ENCODE assay signal across 36 cellular contexts in the genomic region with DNA sequence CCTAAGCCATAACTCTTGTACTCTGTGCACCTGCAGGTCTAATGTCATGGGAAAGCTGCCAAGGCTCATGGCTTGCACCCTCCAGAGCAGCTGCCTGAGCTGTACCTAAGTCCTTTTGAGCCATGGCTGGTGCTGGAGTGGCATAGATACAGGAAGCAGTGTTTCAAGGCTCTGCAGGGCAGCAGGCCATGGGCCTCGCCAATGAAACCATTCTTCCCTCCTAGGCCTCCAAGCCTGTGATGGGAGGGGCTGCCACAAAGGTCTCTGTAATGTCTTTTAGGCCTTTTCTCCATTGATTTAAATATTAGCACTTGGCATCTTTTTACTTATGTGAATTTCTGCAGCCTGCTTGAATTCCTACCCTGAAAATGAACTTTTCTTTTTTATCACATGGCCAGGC.
"Had no signal": no experiment of that assay in that cellular context is flagged by ENCODE, and none has a peak within 500 bp of the region (broad histone marks: within the 10 kb centered on the region; RNA-seq: fewer than 3 reads in every experiment).

No MANE protein-coding gene starts in this region.

- H3K4me1 ChIP-seq: body of pancreas, breast epithelium had no signal

- H3K9me3 ChIP-seq: body of pancreas had no signal

- H3K27ac Mint-ChIP-seq: activated B cell treated with CpG ODN at 0.5 μM for 24 hours; activated CD4-positive, alpha-beta memory T cell treated with anti-CD3 and anti-CD28 coated beads, Interleukin-2, amount 10 ng/mL, durations not matched to agents 7 days and 5 days; activated CD4-positive, alpha-beta T cell treated with anti-CD3 and anti-CD28 coated beads, Interleukin-2, amount 10 ng/mL, durations not matched to agents 24 days and 14 days; activated CD8-positive, alpha-beta memory T cell treated with anti-CD3 and anti-CD28 coated beads, Interleukin-2, amount 10 ng/mL, durations not matched to agents 7 days and 5 days; activated CD8-positive, alpha-beta T cell treated with anti-CD3 and anti-CD28 coated beads, Interleukin-2, amount 10 ng/mL, durations not matched to agents 7 days and 5 days; activated naive CD4-positive, alpha-beta T cell treated with anti-CD3 and anti-CD28 coated beads, Interleukin-2, amount 10 ng/mL, durations not matched to agents 7 days and 5 days; activated naive CD4-positive, alpha-beta T cell treated with anti-CD3 and anti-CD28 coated beads, Interleukin-2, amount 50 U/mL, for 24 hours; activated naive CD8-positive, alpha-beta T cell; activated naive CD8-positive, alpha-beta T cell treated with anti-CD3 and anti-CD28 coated beads, Interleukin-2, amount 10 ng/mL, durations not matched to agents 7 days and 5 days; activated naive CD8-positive, alpha-beta T cell treated with anti-CD3 and anti-CD28 coated beads, Interleukin-2, amount 50 U/mL, for 24 hours; activated T-cell treated with anti-CD3 and anti-CD28 coated beads, Interleukin-2, amount 50 U/mL, for 24 hours; activated T-helper 2 cell treated with anti-CD3 and anti-CD28 coated beads, Interferon-gamma antibody, Interleukin-2, Interleukin-4, amounts not matched to agents 10 μg/mL and 5 μg/mL and 100 μg/mL, durations not matched to agents 14 hours and 24 hours and 36 hours; T-helper 1 cell treated with Interleukin-12 subunit alpha and Interleukin-12 subunit beta and Interleukin-4 antibody, amounts not matched to agents 30 μg/mL and 1 μg/mL, for 36 hours; T-helper 2 cell treated with Interferon-gamma antibody and Interleukin-4, amounts not matched to agents 5 μg/mL and 100 μg/mL, for 36 hours had no signal

- H3K4me3 ChIP-seq: body of pancreas, breast epithelium had no signal

- H3K36me3 ChIP-seq: brain microvascular endothelial cell, breast epithelium had no signal

- H3K27me3 ChIP-seq: body of pancreas, brain microvascular endothelial cell, breast epithelium had no signal

- H3K4me3 Mint-ChIP-seq: activated B cell treated with CpG ODN at 0.5 μM for 24 hours; activated CD4-positive, alpha-beta memory T cell treated with anti-CD3 and anti-CD28 coated beads, Interleukin-2, amount 10 ng/mL, durations not matched to agents 7 days and 5 days; activated CD4-positive, alpha-beta T cell treated with anti-CD3 and anti-CD28 coated beads, Interleukin-2, amount 10 ng/mL, durations not matched to agents 24 days and 14 days; activated CD8-positive, alpha-beta memory T cell treated with anti-CD3 and anti-CD28 coated beads, Interleukin-2, amount 10 ng/mL, durations not matched to agents 7 days and 5 days; activated CD8-positive, alpha-beta T cell treated with anti-CD3 and anti-CD28 coated beads, Interleukin-2, amount 10 ng/mL, durations not matched to agents 7 days and 5 days; activated naive CD4-positive, alpha-beta T cell treated with anti-CD3 and anti-CD28 coated beads, Interleukin-2, amount 10 ng/mL, durations not matched to agents 7 days and 5 days; activated naive CD4-positive, alpha-beta T cell treated with anti-CD3 and anti-CD28 coated beads, Interleukin-2, amount 50 U/mL, for 24 hours; activated naive CD8-positive, alpha-beta T cell; activated naive CD8-positive, alpha-beta T cell treated with anti-CD3 and anti-CD28 coated beads, Interleukin-2, amount 10 ng/mL, durations not matched to agents 7 days and 5 days; activated naive CD8-positive, alpha-beta T cell treated with anti-CD3 and anti-CD28 coated beads, Interleukin-2, amount 50 U/mL, for 24 hours; activated T-cell treated with anti-CD3 and anti-CD28 coated beads, Interleukin-2, amount 50 U/mL, for 24 hours; T-helper 1 cell treated with Interleukin-12 subunit alpha and Interleukin-12 subunit beta and Interleukin-4 antibody, amounts not matched to agents 30 μg/mL and 1 μg/mL, for 36 hours; T-helper 2 cell treated with Interferon-gamma antibody and Interleukin-4, amounts not matched to agents 5 μg/mL and 100 μg/mL, for 36 hours had no signal

- H3K9me3 Mint-ChIP-seq: activated CD4-positive, alpha-beta T cell treated with anti-CD3 and anti-CD28 coated beads, Interleukin-2, amount 10 ng/mL, durations not matched to agents 24 days and 14 days; activated T-helper 2 cell treated with anti-CD3 and anti-CD28 coated beads, Interferon-gamma antibody, Interleukin-2, Interleukin-4, amounts not matched to agents 10 μg/mL and 5 μg/mL and 100 μg/mL, durations not matched to agents 14 hours and 24 hours and 36 hours; T-helper 1 cell treated with Interleukin-12 subunit alpha and Interleukin-12 subunit beta and Interleukin-4 antibody, amounts not matched to agents 30 μg/mL and 1 μg/mL, for 36 hours; T-helper 2 cell treated with Interferon-gamma antibody and Interleukin-4, amounts not matched to agents 5 μg/mL and 100 μg/mL, for 36 hours had no signal

- ATAC-seq: activated CD8-positive, alpha-beta memory T cell treated with anti-CD3 and anti-CD28 coated beads, Interleukin-2, amount 10 ng/mL, durations not matched to agents 7 days and 5 days; activated CD8-positive, alpha-beta T cell treated with anti-CD3 and anti-CD28 coated beads, Interleukin-2, amount 10 ng/mL, durations not matched to agents 7 days and 5 days; activated naive CD8-positive, alpha-beta T cell treated with anti-CD3 and anti-CD28 coated beads, Interleukin-2, amount 50 U/mL, for 24 hours; body of pancreas had no signal

- H3K27ac ChIP-seq: body of pancreas, brain microvascular endothelial cell, breast epithelium, VCaP had no signal

- FAIRE-seq: astrocyte, TTC549 had no signal

- DNase-seq: activated B cell treated with CpG ODN at 0.5 μM for 24 hours; activated CD4-positive, alpha-beta memory T cell treated with anti-CD3 and anti-CD28 coated beads, Interleukin-2, amount 10 ng/mL, durations not matched to agents 7 days and 5 days; activated CD4-positive, alpha-beta T cell treated with anti-CD3 and anti-CD28 coated beads for 4 hours; activated CD4-positive, alpha-beta T cell treated with anti-CD3 and anti-CD28 coated beads, Interleukin-2, amount 10 ng/mL, durations not matched to agents 24 days and 14 days; activated CD4-positive, alpha-beta T cell treated with anti-CD3 and anti-CD28 coated beads, Interleukin-2, amount 50 U/mL, for 1 hour; activated CD4-positive, alpha-beta T cell treated with anti-CD3 and anti-CD28 coated beads, Interleukin-2, amount 50 U/mL, for 4 hours; activated CD4-positive, CD25-positive, alpha-beta regulatory T cell treated with anti-CD3 and anti-CD28 coated beads, Interleukin-2, amount 50 U/mL, for 72 hours; activated CD8-positive, alpha-beta memory T cell treated with anti-CD3 and anti-CD28 coated beads for 24 hours; activated CD8-positive, alpha-beta memory T cell treated with anti-CD3 and anti-CD28 coated beads, Interleukin-2, amount 10 ng/mL, durations not matched to agents 7 days and 5 days; activated CD8-positive, alpha-beta memory T cell treated with anti-CD3 and anti-CD28 coated beads, Interleukin-2, amount 50 U/mL, for 48 hours; activated CD8-positive, alpha-beta T cell treated with anti-CD3 and anti-CD28 coated beads, Interleukin-2, amount 10 ng/mL, durations not matched to agents 7 days and 5 days; activated effector memory CD4-positive, alpha-beta T cell treated with Interleukin-2 at 50 U/mL for 16 hours; activated gamma-delta T cell; activated naive CD4-positive, alpha-beta T cell treated with anti-CD3 and anti-CD28 coated beads, Interleukin-2, amount 10 ng/mL, durations not matched to agents 7 days and 5 days; activated naive CD4-positive, alpha-beta T cell treated with Interleukin-2 at 50 U/mL for 16 hours; activated naive CD8-positive, alpha-beta T cell treated with anti-CD3 and anti-CD28 coated beads, Interleukin-2, amount 10 ng/mL, durations not matched to agents 7 days and 5 days; activated naive CD8-positive, alpha-beta T cell treated with anti-CD3 and anti-CD28 coated beads, Interleukin-2, amount 50 U/mL, for 24 hours; activated T-cell treated with anti-CD3 and anti-CD28 coated beads, Interleukin-2, amount 50 U/mL, for 24 hours; activated T-cell treated with anti-CD3 and anti-CD28 coated beads, Interleukin-2, amount 50 U/mL, for 48 hours; amygdala; anterior cingulate cortex; body of pancreas; brain microvascular endothelial cell; central memory CD4-positive, alpha-beta T cell; T-helper 1 cell; T-helper 2 cell; T-helper 9 cell had no signal

- H3K36me3 Mint-ChIP-seq: activated CD8-positive, alpha-beta memory T cell treated with anti-CD3 and anti-CD28 coated beads, Interleukin-2, amount 10 ng/mL, durations not matched to agents 7 days and 5 days; activated naive CD4-positive, alpha-beta T cell treated with anti-CD3 and anti-CD28 coated beads, Interleukin-2, amount 10 ng/mL, durations not matched to agents 7 days and 5 days; activated naive CD4-positive, alpha-beta T cell treated with anti-CD3 and anti-CD28 coated beads, Interleukin-2, amount 50 U/mL, for 24 hours; activated naive CD8-positive, alpha-beta T cell; activated naive CD8-positive, alpha-beta T cell treated with anti-CD3 and anti-CD28 coated beads, Interleukin-2, amount 10 ng/mL, durations not matched to agents 7 days and 5 days had no signal

- H3K4me1 Mint-ChIP-seq: activated B cell treated with CpG ODN at 0.5 μM for 24 hours; activated CD4-positive, alpha-beta memory T cell treated with anti-CD3 and anti-CD28 coated beads, Interleukin-2, amount 10 ng/mL, durations not matched to agents 7 days and 5 days; activated CD4-positive, alpha-beta T cell treated with anti-CD3 and anti-CD28 coated beads, Interleukin-2, amount 10 ng/mL, durations not matched to agents 24 days and 14 days; activated CD8-positive, alpha-beta memory T cell treated with anti-CD3 and anti-CD28 coated beads, Interleukin-2, amount 10 ng/mL, durations not matched to agents 7 days and 5 days; activated naive CD4-positive, alpha-beta T cell treated with anti-CD3 and anti-CD28 coated beads, Interleukin-2, amount 10 ng/mL, durations not matched to agents 7 days and 5 days; activated naive CD4-positive, alpha-beta T cell treated with anti-CD3 and anti-CD28 coated beads, Interleukin-2, amount 50 U/mL, for 24 hours; activated naive CD8-positive, alpha-beta T cell treated with anti-CD3 and anti-CD28 coated beads, Interleukin-2, amount 10 ng/mL, durations not matched to agents 7 days and 5 days; activated naive CD8-positive, alpha-beta T cell treated with anti-CD3 and anti-CD28 coated beads, Interleukin-2, amount 50 U/mL, for 24 hours had no signal
